19 cellular contexts compared by ENCODE assay signal in genomic region chr10:18341063-18341462, GRCh38.
DNase-seq lines count a peak whose midpoint lies in the region; ATAC-seq and TF ChIP-seq lines count a peak whose summit lies in the region.
"Had no signal": no experiment of that assay in that cellular context is flagged by ENCODE, and none has a peak within 500 bp of the region (broad histone marks: within the 10 kb centered on the region; RNA-seq: fewer than 3 reads in every experiment).

No MANE protein-coding gene starts in this region.

- 56 to 75% methylated on average over 1 of the region's 1 CpG for WGBS in esophagus squamous epithelium, 2 donors
- 23 to 37% methylated on average over 1 of the region's 1 CpG for WGBS in testis, 2 donors

- H3K9me3 Mint-ChIP-seq in activated naive CD8-positive, alpha-beta T cell treated with anti-CD3 and anti-CD28 coated beads, Interleukin-2, amount 50 U/mL, for 24 hours = no peaks in the 10 kb centered on the region
- H3K9me3 Mint-ChIP-seq: memory B cell had no signal

- H3K27me3 ChIP-seq in RWPE2 (ENCODE audit: insufficient read depth, poor library complexity, severe bottlenecking) (peaks cover 19% of the 10 kb centered on the region), esophagus squamous epithelium (no peaks in the 10 kb centered on the region), lower lobe of right lung (ENCODE audit: low read depth) (no peaks in the 10 kb centered on the region), testis (no peaks in the 10 kb centered on the region)

- H3K27ac Mint-ChIP-seq in activated naive CD8-positive, alpha-beta T cell treated with anti-CD3 and anti-CD28 coated beads, Interleukin-2, amount 50 U/mL, for 24 hours = no peak overlapping the region
- H3K27ac Mint-ChIP-seq: CD14-positive monocyte, memory B cell had no signal

- H3K4me3 Mint-ChIP-seq in activated naive CD8-positive, alpha-beta T cell treated with anti-CD3 and anti-CD28 coated beads, Interleukin-2, amount 50 U/mL, for 24 hours = no peak overlapping the region
- H3K4me3 Mint-ChIP-seq: CD14-positive monocyte, memory B cell had no signal

- H3K4me3 ChIP-seq in RWPE2 (ENCODE audit: severe bottlenecking) = no peak overlapping the region
- peak overlapping the region in 3 of 4 donors; percentile 7 to 57 (median 25) for H3K4me3 ChIP-seq in esophagus squamous epithelium
- H3K4me3 ChIP-seq in lower lobe of right lung = peak overlapping the region; percentile 35
- peak overlapping the region; percentile 1 to 48 for H3K4me3 ChIP-seq in testis

- H3K36me3 ChIP-seq in RWPE2 (ENCODE audit: low read depth) (no peaks in the 10 kb centered on the region), esophagus squamous epithelium (no peaks in the 10 kb centered on the region), lower lobe of right lung (no peaks in the 10 kb centered on the region), testis (ENCODE audit: low read depth, missing control alignments) (no peaks in the 10 kb centered on the region)

- intact Hi-C loops in esophagus squamous epithelium (cut with DNase I) (no loop called here), lower lobe of right lung (cut with DNase I) (no loop called here), testis (cut with DNase I; ENCODE audit: low total_unique reads) (no loop called here)

- TF ChIP-seq CTCF in RWPE2 (IDR thresholded peaks at IDR 0.05; ENCODE audit: poor library complexity, severe bottlenecking) = no peak
- no peak for TF ChIP-seq CTCF in esophagus squamous epithelium (IDR thresholded peaks at IDR 0.05)
- TF ChIP-seq CTCF in lower lobe of right lung (IDR thresholded peaks at IDR 0.05) = no peak
- no peak for TF ChIP-seq CTCF in testis (IDR thresholded peaks at IDR 0.05)

- no peak overlapping the region for H3K27ac ChIP-seq in RWPE2 (ENCODE audit: poor library complexity, severe bottlenecking)
- H3K27ac ChIP-seq in esophagus squamous epithelium = peak overlapping the region in 2 of 4 donors; percentile 52 to 61
- H3K27ac ChIP-seq in lower lobe of right lung = no peak overlapping the region
- H3K27ac ChIP-seq in testis = no peak overlapping the region
- H3K27ac ChIP-seq: parathyroid adenoma had no signal

- H3K36me3 Mint-ChIP-seq in activated naive CD8-positive, alpha-beta T cell treated with anti-CD3 and anti-CD28 coated beads, Interleukin-2, amount 50 U/mL, for 24 hours (ENCODE audit: low read depth) = no peaks in the 10 kb centered on the region
- H3K36me3 Mint-ChIP-seq: CD14-positive monocyte, memory B cell had no signal

- DNase-seq in RWPE2 (ENCODE audit: low spot score) (no peak), esophagus squamous epithelium (lab: John Stamatoyannopoulos, UW) (no peak), lower lobe of right lung (no peak), testis (no peak), AG08396 (ENCODE audit: low spot score) (no peak)
- DNase-seq in activated naive CD8-positive, alpha-beta T cell treated with anti-CD3 and anti-CD28 coated beads, Interleukin-2, amount 50 U/mL, for 24 hours = no peak
- no peak for DNase-seq in stimulated activated CD4-positive, alpha-beta T cell treated with anti-CD3 and anti-CD28 coated beads, Interleukin-4, amount 100 ng/mL, for 4 hours
- DNase-seq: activated naive CD4-positive, alpha-beta T cell; dermis blood vessel endothelial cell; H7; NCI-H2081 treated with DMSO at 0.1 percent for 48 hours; NCI-H774; SIG-M5; stimulated activated CD4-positive, alpha-beta T cell treated with anti-CD3 and anti-CD28 coated beads, Interleukin-4, amount 100 ng/mL, for 1 hour; stimulated activated naive CD4-positive, alpha-beta T cell had no signal

- H3K4me1 Mint-ChIP-seq in activated naive CD8-positive, alpha-beta T cell treated with anti-CD3 and anti-CD28 coated beads, Interleukin-2, amount 50 U/mL, for 24 hours = no peaks in the 10 kb centered on the region
- H3K4me1 Mint-ChIP-seq: CD14-positive monocyte, memory B cell had no signal

- ATAC-seq in RWPE2 (ENCODE audit: low read depth) (peak; percentile 17; the same call in 1 of the 3 replicates), lower lobe of right lung (no peak), GM21786 (IDR thresholded peaks at IDR 0.05; ENCODE audit: unreplicated experiment) (no peak)
- ATAC-seq in activated naive CD8-positive, alpha-beta T cell treated with anti-CD3 and anti-CD28 coated beads, Interleukin-2, amount 50 U/mL, for 24 hours = no peak

- H3K9me3 ChIP-seq in RWPE2 (ENCODE audit: severe bottlenecking) = no peaks in the 10 kb centered on the region
- no peaks in the 10 kb centered on the region for H3K9me3 ChIP-seq in esophagus squamous epithelium
- no peaks in the 10 kb centered on the region for H3K9me3 ChIP-seq in lower lobe of right lung
- H3K9me3 ChIP-seq in testis = no peaks in the 10 kb centered on the region

- H3K27me3 Mint-ChIP-seq in activated naive CD8-positive, alpha-beta T cell treated with anti-CD3 and anti-CD28 coated beads, Interleukin-2, amount 50 U/mL, for 24 hours = no peaks in the 10 kb centered on the region
- H3K27me3 Mint-ChIP-seq: memory B cell had no signal

- TF ChIP-seq POLR2A in esophagus squamous epithelium (IDR thresholded peaks at IDR 0.05) (no peak), testis (IDR thresholded peaks at IDR 0.05) (no peak)

- H3K4me1 ChIP-seq in RWPE2 (ENCODE audit: insufficient read depth, poor library complexity, severe bottlenecking) (no peaks in the 10 kb centered on the region), esophagus squamous epithelium (no peaks in the 10 kb centered on the region), lower lobe of right lung (no peaks in the 10 kb centered on the region), testis (no peaks in the 10 kb centered on the region)
- H3K4me1 ChIP-seq: parathyroid adenoma had no signal
